10 cellular contexts compared by ENCODE assay signal in the genomic region with DNA sequence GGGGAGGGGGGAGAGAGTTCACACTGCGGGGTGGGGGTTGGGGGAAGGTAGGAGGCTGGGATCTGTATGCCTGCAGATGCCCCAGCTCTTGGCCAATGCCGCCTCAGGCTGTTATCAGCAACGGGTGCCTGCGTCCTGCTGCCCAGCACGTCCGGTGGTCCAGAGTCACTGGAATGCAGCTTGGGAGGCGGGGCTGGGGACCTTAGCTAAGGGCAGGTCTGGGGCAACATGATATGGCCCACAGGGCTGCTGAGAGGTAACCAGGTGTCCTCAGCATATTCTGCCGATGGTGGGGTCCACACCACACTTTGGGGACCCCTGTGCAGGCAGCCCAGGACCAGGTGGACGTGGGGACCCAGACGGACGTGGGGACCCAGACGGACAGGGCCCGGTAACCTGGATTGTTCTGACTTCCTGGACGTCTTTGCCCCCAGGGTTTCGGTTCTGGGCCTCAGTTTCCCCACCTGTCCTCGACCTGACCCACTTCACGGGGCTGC. TPM values are rescaled to one million over a fixed set of nuclear protein-coding genes. Genes with fewer than 3 reads are reported as not detected.
A peak's percentile ranks its signal among the peaks of the same experiment; 100 is the strongest.
DNase-seq lines count a peak whose midpoint lies in the region; ATAC-seq and TF ChIP-seq lines count a peak whose summit lies in the region.
"Had no signal": no experiment of that assay in that cellular context is flagged by ENCODE, and none has a peak within 500 bp of the region (broad histone marks: within the 10 kb centered on the region; RNA-seq: fewer than 3 reads in every experiment).

No MANE protein-coding gene starts in this region.

- H3K27ac Mint-ChIP-seq in CD4-positive, alpha-beta memory T cell: peak overlapping the region; percentile 17 to 96 (median 85)
- H3K27ac Mint-ChIP-seq in activated T-helper 2 cell treated with anti-CD3 and anti-CD28 coated beads, Interferon-gamma antibody, Interleukin-2, Interleukin-4, amounts not matched to agents 10 μg/mL and 5 μg/mL and 100 μg/mL, durations not matched to agents 14 hours and 24 hours and 36 hours: no peak overlapping the region

- H3K4me1 Mint-ChIP-seq in CD4-positive, alpha-beta memory T cell: peaks cover 21 to 59% (median 38%) of the 10 kb centered on the region in 4 donors
- peaks cover 20% of the 10 kb centered on the region for H3K4me1 Mint-ChIP-seq in activated T-helper 2 cell treated with anti-CD3 and anti-CD28 coated beads, Interferon-gamma antibody, Interleukin-2, Interleukin-4, amounts not matched to agents 10 μg/mL and 5 μg/mL and 100 μg/mL, durations not matched to agents 14 hours and 24 hours and 36 hours (ENCODE audit: low read depth)

- H3K27ac ChIP-seq in CD4-positive, alpha-beta memory T cell (ENCODE audit: low read depth, low read length): peak overlapping the region; percentile 98
- H3K27ac ChIP-seq in HL-60 (replicated peaks) (no peak overlapping the region), mucosa of rectum (ENCODE audit: low read depth in 2 of 2, low read length in 2 of 2) (peak overlapping the region; percentile 57 to 80)

- DNase-seq in CD4-positive, alpha-beta memory T cell: no peak
- no peak for DNase-seq in HL-60 (ENCODE audit: low read depth in 1 of 2, low spot score in 1 of 2)
- DNase-seq in activated T-helper 2 cell treated with anti-CD3 and anti-CD28 coated beads, Interferon-gamma antibody, Interleukin-2, Interleukin-4, amounts not matched to agents 10 μg/mL and 5 μg/mL and 100 μg/mL, durations not matched to agents 14 hours and 24 hours and 36 hours (ENCODE audit: low spot score): no peak
- no peak for DNase-seq in effector CD4-positive, alpha-beta T cell
- DNase-seq in GM10266 (ENCODE audit: extremely low spot score): no peak
- no peak for DNase-seq in NCI-H524 (lab: John Stamatoyannopoulos, UW)
- DNase-seq: dorsolateral prefrontal cortex, NCI-H2029 treated with DMSO at 0.1 percent for 48 hours had no signal

- no peaks in the 10 kb centered on the region for H3K27me3 Mint-ChIP-seq in CD4-positive, alpha-beta memory T cell
- H3K27me3 Mint-ChIP-seq in activated T-helper 2 cell treated with anti-CD3 and anti-CD28 coated beads, Interferon-gamma antibody, Interleukin-2, Interleukin-4, amounts not matched to agents 10 μg/mL and 5 μg/mL and 100 μg/mL, durations not matched to agents 14 hours and 24 hours and 36 hours (ENCODE audit: low read depth): no peaks in the 10 kb centered on the region

- peak overlapping the region in 7 of 8 donors; percentile 71 to 96 (median 83) for H3K4me3 Mint-ChIP-seq in CD4-positive, alpha-beta memory T cell
- H3K4me3 Mint-ChIP-seq in activated T-helper 2 cell treated with anti-CD3 and anti-CD28 coated beads, Interferon-gamma antibody, Interleukin-2, Interleukin-4, amounts not matched to agents 10 μg/mL and 5 μg/mL and 100 μg/mL, durations not matched to agents 14 hours and 24 hours and 36 hours (ENCODE audit: low read depth): peak overlapping the region; percentile 57

- peaks cover 5% of the 10 kb centered on the region for H3K36me3 ChIP-seq in CD4-positive, alpha-beta memory T cell (ENCODE audit: insufficient read depth, low read length)
- H3K36me3 ChIP-seq in mucosa of rectum (ENCODE audit: control insufficient read depth in 2 of 2, insufficient read depth in 2 of 2, low read length in 2 of 2): no peaks in the 10 kb centered on the region

- H3K4me3 ChIP-seq in CD4-positive, alpha-beta memory T cell (ENCODE audit: low read length in 2 of 2): peak overlapping the region in 1 of 2 donors; percentile 85
- peak overlapping the region; percentile 88 for H3K4me3 ChIP-seq in HL-60 (replicated peaks; ENCODE audit: insufficient read depth, low read length)
- H3K4me3 ChIP-seq in mucosa of rectum (ENCODE audit: low read length in 2 of 2): peak overlapping the region; percentile 53 to 59

- intact Hi-C loops in CD4-positive, alpha-beta memory T cell (cut with micrococcal nuclease): loop anchor here (2.0 kb wide), 2 partner anchors 29 to 45 kb away; partner anchors contain the start of genes POLR2E, RNU6-2 and TMEM259
- intact Hi-C loops in activated T-helper 2 cell treated with anti-CD3 and anti-CD28 coated beads, Interferon-gamma antibody, Interleukin-2, Interleukin-4, amounts not matched to agents 10 μg/mL and 5 μg/mL and 100 μg/mL, durations not matched to agents 14 hours and 24 hours and 36 hours (cut with micrococcal nuclease): loop anchor here (5.0 kb wide), 1 partner anchor 39 kb away; the partner anchor contains the start of gene CNN2

- H3K9ac ChIP-seq in mucosa of rectum (ENCODE audit: low read depth in 1 of 2, low read length in 2 of 2): peak overlapping the region in 1 of 2 donors; percentile 55

- H3K9me3 ChIP-seq in CD4-positive, alpha-beta memory T cell (ENCODE audit: control insufficient read depth in 1 of 2, low read length in 2 of 2): no peaks in the 10 kb centered on the region
- H3K9me3 ChIP-seq in mucosa of rectum (ENCODE audit: control insufficient read depth in 2 of 2, low read length in 2 of 2): no peaks in the 10 kb centered on the region

- H3K9me3 Mint-ChIP-seq in CD4-positive, alpha-beta memory T cell: peaks cover 0 to 5% (median 0%) of the 10 kb centered on the region in 8 donors
- H3K9me3 Mint-ChIP-seq in activated T-helper 2 cell treated with anti-CD3 and anti-CD28 coated beads, Interferon-gamma antibody, Interleukin-2, Interleukin-4, amounts not matched to agents 10 μg/mL and 5 μg/mL and 100 μg/mL, durations not matched to agents 14 hours and 24 hours and 36 hours: no peaks in the 10 kb centered on the region

- H3K36me3 Mint-ChIP-seq in CD4-positive, alpha-beta memory T cell: peaks cover 13% of the 10 kb centered on the region in 2 donors
- H3K36me3 Mint-ChIP-seq in activated T-helper 2 cell treated with anti-CD3 and anti-CD28 coated beads, Interferon-gamma antibody, Interleukin-2, Interleukin-4, amounts not matched to agents 10 μg/mL and 5 μg/mL and 100 μg/mL, durations not matched to agents 14 hours and 24 hours and 36 hours (ENCODE audit: low read depth): peaks cover 16% of the 10 kb centered on the region

- peaks cover 54% of the 10 kb centered on the region for H3K4me1 ChIP-seq in CD4-positive, alpha-beta memory T cell (ENCODE audit: insufficient read depth, low read length)
- H3K4me1 ChIP-seq in mucosa of rectum (ENCODE audit: control insufficient read depth in 2 of 2, insufficient read depth in 2 of 2, low read length in 2 of 2): peaks cover 30 to 39% of the 10 kb centered on the region in 2 donors

- TF ChIP-seq CTCF in HL-60 (IDR thresholded peaks at IDR 0.05; ENCODE audit: insufficient read depth, low read length) (no peak), GM10266 (IDR thresholded peaks at IDR 0.05; ENCODE audit: control insufficient read depth, insufficient read depth, low read depth, missing control alignments) (no peak)

- POLR2A ChIA-PET in CD4-positive, alpha-beta memory T cell (lab: Charles Lee; ENCODE audit: partially characterized antibody): interaction anchor here (0.8 to 57.1 kb wide), 16 partner anchors 3 to 209 kb away, joined by 3 to 3893 read pairs (median 10); partner anchors contain the start of genes ABCA7, ARHGAP45, CIRBP and CNN2

- CTCF ChIA-PET in CD4-positive, alpha-beta memory T cell (lab: Charles Lee; ENCODE audit: partially characterized antibody): interaction anchor here (1.0 to 5.7 kb wide), 13 partner anchors 8 to 127 kb away, joined by 3 to 219 read pairs (median 6); partner anchors contain the start of gene CNN2

- ATAC-seq in HG02610 (IDR thresholded peaks at IDR 0.05; ENCODE audit: unreplicated experiment): no peak

- H3K27me3 ChIP-seq in CD4-positive, alpha-beta memory T cell (ENCODE audit: insufficient read depth, low read length): no peaks in the 10 kb centered on the region
- no peaks in the 10 kb centered on the region for H3K27me3 ChIP-seq in HL-60 (ENCODE audit: insufficient read depth, poor library complexity, severe bottlenecking)
- H3K27me3 ChIP-seq in mucosa of rectum (ENCODE audit: control insufficient read depth in 2 of 2, insufficient read depth in 2 of 2, low read length in 2 of 2): peaks cover 5 to 31% of the 10 kb centered on the region in 2 donors

RNA-seq across cellular contexts. Expression of gene ARHGAP45, which starts 0.7 kb away (rescaled TPM):
- total RNA-seq in CD4-positive, alpha-beta memory T cell: 100 to 1,000 TPM; 834 to 836 TPM
- polyA plus RNA-seq in CD4-positive, alpha-beta memory T cell: 100 to 1,000 TPM; 222 to 501 TPM
- 158 TPM in 2 replicates for total RNA-seq in activated T-helper 2 cell treated with anti-CD3 and anti-CD28 coated beads, Interferon-gamma antibody, Interleukin-2, Interleukin-4, amounts not matched to agents 10 μg/mL and 5 μg/mL and 100 μg/mL, durations not matched to agents 14 hours and 24 hours and 36 hours

RNA-seq across cellular contexts. Expression of gene ABCA7, which starts 26.4 kb away (rescaled TPM):
- total RNA-seq in CD4-positive, alpha-beta memory T cell: 100 to 1,000 TPM; 313 to 319 TPM
- 10 to 100 TPM; 10.7 to 11.2 TPM for polyA plus RNA-seq in CD4-positive, alpha-beta memory T cell
- 17.2 and 19.6 TPM in 2 replicates for total RNA-seq in activated T-helper 2 cell treated with anti-CD3 and anti-CD28 coated beads, Interferon-gamma antibody, Interleukin-2, Interleukin-4, amounts not matched to agents 10 μg/mL and 5 μg/mL and 100 μg/mL, durations not matched to agents 14 hours and 24 hours and 36 hours

RNA-seq across cellular contexts. Expression of gene POLR2E, which starts 28.9 kb away (rescaled TPM):
- total RNA-seq in CD4-positive, alpha-beta memory T cell: 10 to 100 TPM; 76.0 to 80.0 TPM
- 100 to 1,000 TPM; 167 to 197 TPM for polyA plus RNA-seq in CD4-positive, alpha-beta memory T cell
- total RNA-seq in activated T-helper 2 cell treated with anti-CD3 and anti-CD28 coated beads, Interferon-gamma antibody, Interleukin-2, Interleukin-4, amounts not matched to agents 10 μg/mL and 5 μg/mL and 100 μg/mL, durations not matched to agents 14 hours and 24 hours and 36 hours: 260 and 272 TPM in 2 replicates

RNA-seq across cellular contexts. Expression of gene GPX4, which starts 37.5 kb away (rescaled TPM):
- total RNA-seq in CD4-positive, alpha-beta memory T cell: 100 to 1,000 TPM; 210 to 220 TPM
- 100 to 1,000 TPM; 399 to 406 TPM for polyA plus RNA-seq in CD4-positive, alpha-beta memory T cell
- 257 TPM in 2 replicates for total RNA-seq in activated T-helper 2 cell treated with anti-CD3 and anti-CD28 coated beads, Interferon-gamma antibody, Interleukin-2, Interleukin-4, amounts not matched to agents 10 μg/mL and 5 μg/mL and 100 μg/mL, durations not matched to agents 14 hours and 24 hours and 36 hours

RNA-seq across cellular contexts. Expression of gene CNN2, which starts 39.9 kb away (rescaled TPM):
- total RNA-seq in CD4-positive, alpha-beta memory T cell: 100 to 1,000 TPM; 263 to 266 TPM
- 100 to 1,000 TPM; 444 to 632 TPM for polyA plus RNA-seq in CD4-positive, alpha-beta memory T cell
- 160 and 163 TPM in 2 replicates for total RNA-seq in activated T-helper 2 cell treated with anti-CD3 and anti-CD28 coated beads, Interferon-gamma antibody, Interleukin-2, Interleukin-4, amounts not matched to agents 10 μg/mL and 5 μg/mL and 100 μg/mL, durations not matched to agents 14 hours and 24 hours and 36 hours

Comparison
In these comparisons a context has a peak if more than half of its experiments do, and no peak if none do; other contexts are left out.
1. RNA of gene ABCA7, which starts 26.4 kb away (total RNA-seq): 313 to 319 TPM in CD4-positive, alpha-beta memory T cell; 17.2 to 19.6 TPM in activated T-helper 2 cell treated with anti-CD3 and anti-CD28 coated beads, Interferon-gamma antibody, Interleukin-2, Interleukin-4, amounts not matched to agents 10 μg/mL and 5 μg/mL and 100 μg/mL, durations not matched to agents 14 hours and 24 hours and 36 hours; every median in the first group is over 10 times any median in the second.